ENCODE assay signal across 1 cellular context in the genomic region with DNA sequence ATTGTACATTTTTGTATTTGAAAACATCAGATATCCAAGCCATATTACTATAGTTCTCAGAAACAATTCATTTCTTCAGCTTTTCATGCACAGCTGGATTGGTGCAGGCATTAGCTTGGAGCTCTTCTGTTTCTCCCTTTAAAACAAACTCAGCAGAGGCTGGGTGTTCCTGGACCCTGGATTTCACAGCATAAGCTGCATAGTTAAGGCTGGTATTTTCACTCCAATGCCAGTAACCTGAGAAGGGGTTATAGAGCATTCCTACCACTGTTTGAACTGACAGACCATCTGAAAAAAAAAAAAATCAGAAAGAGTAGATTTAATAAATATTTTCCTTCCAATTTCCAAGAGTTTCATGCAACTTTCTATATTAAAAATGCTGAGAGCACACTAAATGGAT.
TF ChIP-seq lines count a peak whose summit lies in the region.

No MANE protein-coding gene starts in this region.

TF ChIP-seq in GM23338, 12 proteins besides CTCF, POLR2A, EP300 and RAD21:
- TF ChIP-seq ZNF331 (CRISPR knock-in tag; IDR thresholded peaks at IDR 0.05; ENCODE audit: low read depth) (no peak), STAT1 (IDR thresholded peaks at IDR 0.05; ENCODE audit: unreplicated experiment) (no peak), EZH2phosphoT487 (IDR thresholded peaks at IDR 0.05; ENCODE audit: unreplicated experiment) (no peak), NANOG (IDR thresholded peaks at IDR 0.05; ENCODE audit: borderline replicate concordance) (no peak), CREB1 (CRISPR knock-in tag; IDR thresholded peaks at IDR 0.05; ENCODE audit: low read depth) (no peak)
- TF ChIP-seq, protein P1, sequence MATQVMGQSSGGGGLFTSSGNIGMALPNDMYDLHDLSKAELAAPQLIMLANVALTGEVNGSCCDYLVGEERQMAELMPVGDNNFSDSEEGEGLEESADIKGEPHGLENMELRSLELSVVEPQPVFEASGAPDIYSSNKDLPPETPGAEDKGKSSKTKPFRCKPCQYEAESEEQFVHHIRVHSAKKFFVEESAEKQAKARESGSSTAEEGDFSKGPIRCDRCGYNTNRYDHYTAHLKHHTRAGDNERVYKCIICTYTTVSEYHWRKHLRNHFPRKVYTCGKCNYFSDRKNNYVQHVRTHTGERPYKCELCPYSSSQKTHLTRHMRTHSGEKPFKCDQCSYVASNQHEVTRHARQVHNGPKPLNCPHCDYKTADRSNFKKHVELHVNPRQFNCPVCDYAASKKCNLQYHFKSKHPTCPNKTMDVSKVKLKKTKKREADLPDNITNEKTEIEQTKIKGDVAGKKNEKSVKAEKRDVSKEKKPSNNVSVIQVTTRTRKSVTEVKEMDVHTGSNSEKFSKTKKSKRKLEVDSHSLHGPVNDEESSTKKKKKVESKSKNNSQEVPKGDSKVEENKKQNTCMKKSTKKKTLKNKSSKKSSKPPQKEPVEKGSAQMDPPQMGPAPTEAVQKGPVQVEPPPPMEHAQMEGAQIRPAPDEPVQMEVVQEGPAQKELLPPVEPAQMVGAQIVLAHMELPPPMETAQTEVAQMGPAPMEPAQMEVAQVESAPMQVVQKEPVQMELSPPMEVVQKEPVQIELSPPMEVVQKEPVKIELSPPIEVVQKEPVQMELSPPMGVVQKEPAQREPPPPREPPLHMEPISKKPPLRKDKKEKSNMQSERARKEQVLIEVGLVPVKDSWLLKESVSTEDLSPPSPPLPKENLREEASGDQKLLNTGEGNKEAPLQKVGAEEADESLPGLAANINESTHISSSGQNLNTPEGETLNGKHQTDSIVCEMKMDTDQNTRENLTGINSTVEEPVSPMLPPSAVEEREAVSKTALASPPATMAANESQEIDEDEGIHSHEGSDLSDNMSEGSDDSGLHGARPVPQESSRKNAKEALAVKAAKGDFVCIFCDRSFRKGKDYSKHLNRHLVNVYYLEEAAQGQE (IDR thresholded peaks at IDR 0.05; ENCODE audit: unreplicated experiment), result no peak
